13 cellular contexts compared by ENCODE assay signal in the genomic region with DNA sequence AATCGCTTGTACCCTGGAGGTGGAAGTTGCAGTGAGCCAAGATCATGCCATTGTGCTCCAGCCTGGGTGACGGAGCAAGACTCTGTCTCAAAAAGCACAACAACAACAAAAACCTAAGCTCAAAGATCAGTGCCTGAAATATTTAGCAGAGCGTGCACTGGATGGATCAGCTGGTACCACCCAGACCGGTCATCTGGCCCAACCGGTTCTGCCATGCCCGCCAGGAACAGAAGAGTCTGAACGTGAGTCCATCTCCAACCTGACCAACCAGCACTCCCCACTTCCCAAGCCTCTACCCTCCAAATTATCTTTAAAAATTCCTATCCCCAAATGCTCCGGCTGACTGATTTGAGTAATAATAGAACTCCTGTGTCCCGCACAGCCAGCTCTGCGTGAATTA. TPM values are rescaled to one million over a fixed set of nuclear protein-coding genes. Genes with fewer than 3 reads are reported as not detected.
DNase-seq lines count a peak whose midpoint lies in the region; ATAC-seq and TF ChIP-seq lines count a peak whose summit lies in the region.
"Had no signal": no experiment of that assay in that cellular context is flagged by ENCODE, and none has a peak within 500 bp of the region (broad histone marks: within the 10 kb centered on the region; RNA-seq: fewer than 3 reads in every experiment).

No MANE protein-coding gene starts in this region.

- POLR2A ChIA-PET in CD4-positive, alpha-beta memory T cell (lab: Charles Lee; ENCODE audit: partially characterized antibody): interaction anchor here (0.9 to 3.4 kb wide), 6 partner anchors 11 to 115 kb away, joined by 6 to 23 read pairs (median 18); a partner anchor contains a TSS

- H3K4me3 ChIP-seq in CD4-positive, alpha-beta memory T cell (ENCODE audit: low read length in 2 of 2): no peak overlapping the region
- H3K4me3 ChIP-seq in OCI-LY3 (ENCODE audit: low read length): 0 out of 2 replicates have a peak overlapping the region, but pooled peaks have one; percentile 9
- H3K4me3 ChIP-seq in prostate gland: no peak overlapping the region

- peaks cover 0 to 7% of the 10 kb centered on the region in 2 donors for H3K36me3 Mint-ChIP-seq in CD4-positive, alpha-beta memory T cell
- H3K36me3 Mint-ChIP-seq in effector memory CD8-positive, alpha-beta T cell (ENCODE audit: insufficient read depth): peaks cover 14% of the 10 kb centered on the region

- intact Hi-C loops in CD4-positive, alpha-beta memory T cell (cut with micrococcal nuclease): loop anchor here (5.0 kb wide), 1 partner anchor 115 kb away; no protein-coding TSS in a partner anchor
- intact Hi-C loops in prostate gland (cut with DNase I): loop anchor here (5.0 kb wide), 1 partner anchor 115 kb away; a partner anchor contains a TSS

- H3K27ac ChIP-seq in CD4-positive, alpha-beta memory T cell (ENCODE audit: low read depth, low read length): peak overlapping the region; percentile 85
- H3K27ac ChIP-seq in OCI-LY3 (ENCODE audit: low read length) (0 out of 2 replicates have a peak overlapping the region, but pooled peaks have one; percentile 90), prostate gland (peak overlapping the region; percentile 93 to 95)

- no peaks in the 10 kb centered on the region for H4K20me1 ChIP-seq in OCI-LY3 (ENCODE audit: insufficient read depth, low read length)

- 74% methylated on average over 10 of the region's 10 CpGs for WGBS in prostate gland

- H3K27me3 Mint-ChIP-seq in CD4-positive, alpha-beta memory T cell: peaks cover 0 to 3% of the 10 kb centered on the region in 2 donors
- H3K27me3 Mint-ChIP-seq in effector memory CD8-positive, alpha-beta T cell: no peaks in the 10 kb centered on the region

- no peak overlapping the region for H2AFZ ChIP-seq in OCI-LY3 (ENCODE audit: low read depth, low read length)

- no peaks in the 10 kb centered on the region for H3K36me3 ChIP-seq in CD4-positive, alpha-beta memory T cell (ENCODE audit: insufficient read depth, low read length)
- H3K36me3 ChIP-seq in OCI-LY3 (replicated peaks; ENCODE audit: low read depth, low read length): peaks cover 4% of the 10 kb centered on the region
- no peaks in the 10 kb centered on the region for H3K36me3 ChIP-seq in prostate gland

- no peak for TF ChIP-seq CTCF in OCI-LY3 (IDR thresholded peaks at IDR 0.05; ENCODE audit: low read depth, low read length)
- TF ChIP-seq CTCF in prostate gland (IDR thresholded peaks at IDR 0.05): no peak

- ATAC-seq in effector memory CD8-positive, alpha-beta T cell (replicated peaks): no peak

- peaks cover 5 to 24% (median 12%) of the 10 kb centered on the region in 4 donors for H3K4me1 Mint-ChIP-seq in CD4-positive, alpha-beta memory T cell
- peaks cover 10 to 17% of the 10 kb centered on the region in 2 donors for H3K4me1 Mint-ChIP-seq in effector memory CD8-positive, alpha-beta T cell (ENCODE audit: low read depth in 2 of 2)

- no peaks in the 10 kb centered on the region for H3K27me3 ChIP-seq in CD4-positive, alpha-beta memory T cell (ENCODE audit: insufficient read depth, low read length)
- H3K27me3 ChIP-seq in OCI-LY3 (ENCODE audit: low read depth, low read length) (no peaks in the 10 kb centered on the region), prostate gland (replicated peaks; ENCODE audit: insufficient read depth) (no peaks in the 10 kb centered on the region)

- CTCF ChIA-PET in CD4-positive, alpha-beta memory T cell (lab: Charles Lee; ENCODE audit: partially characterized antibody): no interaction called here

- no peak overlapping the region for H3K4me2 ChIP-seq in OCI-LY3 (ENCODE audit: low read length)

- H3K27ac Mint-ChIP-seq in CD4-positive, alpha-beta memory T cell: peak overlapping the region; percentile 77 to 100 (median 84)
- H3K27ac Mint-ChIP-seq in effector memory CD8-positive, alpha-beta T cell: peak overlapping the region; percentile 94 to 98

- no peak overlapping the region for H3K9ac ChIP-seq in OCI-LY3 (ENCODE audit: low read length)

- no peak for DNase-seq in CD4-positive, alpha-beta memory T cell
- DNase-seq in effector memory CD8-positive, alpha-beta T cell: no peak
- DNase-seq in prostate gland (ENCODE audit: low spot score) (peak; percentile 62), NCI-H226 (no peak), GM19238 (ENCODE audit: insufficient read length, low spot score) (no peak), NCI-H524 treated with DMSO at 0.1 percent for 48 hours (lab: John Stamatoyannopoulos, UW) (no peak), anterior cingulate cortex (lab: John Stamatoyannopoulos, UW) (no peak)
- DNase-seq: DMS 273 treated with DMSO at 0.1 percent for 48 hours, left ventricle myocardium inferior had no signal

- peaks cover 30% of the 10 kb centered on the region for H3K79me2 ChIP-seq in OCI-LY3 (ENCODE audit: low read length)

- no peaks in the 10 kb centered on the region for H3K9me3 Mint-ChIP-seq in CD4-positive, alpha-beta memory T cell
- H3K9me3 Mint-ChIP-seq in effector memory CD8-positive, alpha-beta T cell: no peaks in the 10 kb centered on the region

- no peak for TF ChIP-seq POLR2A in prostate gland (IDR thresholded peaks at IDR 0.05)

- no peaks in the 10 kb centered on the region for H3K9me3 ChIP-seq in CD4-positive, alpha-beta memory T cell (ENCODE audit: control insufficient read depth in 1 of 2, low read length in 2 of 2)
- H3K9me3 ChIP-seq in OCI-LY3 (ENCODE audit: insufficient read depth, low read length) (peaks cover 6% of the 10 kb centered on the region; the same call in 1 of the 2 replicates), prostate gland (no peaks in the 10 kb centered on the region)
- H3K9me3 ChIP-seq: left ventricle myocardium inferior had no signal

- peaks cover 12% of the 10 kb centered on the region for H3K4me1 ChIP-seq in CD4-positive, alpha-beta memory T cell (ENCODE audit: insufficient read depth, low read length)
- H3K4me1 ChIP-seq in OCI-LY3 (ENCODE audit: low read length) (peaks cover 3% of the 10 kb centered on the region; the same call in 1 of the 2 replicates), prostate gland (replicated peaks) (peaks cover 8% of the 10 kb centered on the region)

- peak overlapping the region in 7 of 8 donors; percentile 15 to 67 (median 36) for H3K4me3 Mint-ChIP-seq in CD4-positive, alpha-beta memory T cell
- H3K4me3 Mint-ChIP-seq in effector memory CD8-positive, alpha-beta T cell: peak overlapping the region in 1 of 2 donors; percentile 27

RNA-seq across cellular contexts. Expression of a gene that starts 1.5 kb away (rescaled TPM):
- total RNA-seq in CD4-positive, alpha-beta memory T cell: 1 to 10 TPM; 7.8 to 9.2 TPM
- polyA plus RNA-seq in CD4-positive, alpha-beta memory T cell: 10 to 100 TPM; 33.2 to 44.1 TPM
- 10 to 100 TPM; 12.3 to 24.0 TPM for total RNA-seq in prostate gland

RNA-seq across cellular contexts. Expression of a gene that starts 7.6 kb away (rescaled TPM):
- total RNA-seq in CD4-positive, alpha-beta memory T cell: 100 to 1,000 TPM; 110 to 122 TPM
- polyA plus RNA-seq in CD4-positive, alpha-beta memory T cell: 1 to 10 TPM; 1.3 to 9.1 TPM
- 10 to 100 TPM; 32.6 to 96.7 TPM for total RNA-seq in prostate gland

RNA-seq across cellular contexts. Expression of a gene that starts 8.8 kb away (rescaled TPM):
- total RNA-seq in CD4-positive, alpha-beta memory T cell: under 1 TPM; 0.49 to 0.50 TPM
- polyA plus RNA-seq in CD4-positive, alpha-beta memory T cell: not detected
- total RNA-seq in prostate gland: 10 to 100 TPM; 26.0 to 45.2 TPM
- total RNA-seq: left ventricle myocardium inferior; posterior vena cava; T-helper 2 cell treated with Interferon-gamma antibody and Interleukin-4, amounts not matched to agents 100 ng/mL and 5 ng/mL, for 36 hours; urinary bladder had no signal
- polyA plus RNA-seq: urinary bladder had no signal

RNA-seq across cellular contexts. Expression of a gene that starts 22.3 kb away (rescaled TPM):
- 10 to 100 TPM; 12.1 to 14.7 TPM for total RNA-seq in CD4-positive, alpha-beta memory T cell
- under 1 TPM in 1 of 2 donors, not detected in 1; 0.13 TPM for polyA plus RNA-seq in CD4-positive, alpha-beta memory T cell
- total RNA-seq in prostate gland: 1 to 10 TPM in 1 of 2 donors, not detected in 1; 5.7 TPM

RNA-seq across cellular contexts. Expression of a gene that starts 52.8 kb away (rescaled TPM):
- total RNA-seq in CD4-positive, alpha-beta memory T cell: 100 to 1,000 TPM; 105 to 111 TPM
- 10 to 100 TPM; 18.1 to 29.6 TPM for polyA plus RNA-seq in CD4-positive, alpha-beta memory T cell
- total RNA-seq in prostate gland: 100 to 1,000 TPM in 1 of 2 donors, 10 to 100 TPM in 1; 51.9 to 108 TPM

Comparison
In these comparisons a context has a peak if more than half of its experiments do, and no peak if none do; other contexts are left out.
1. RNA of a gene that starts 8.8 kb away (total RNA-seq): 26.0 to 45.2 TPM in prostate gland; 0.49 to 0.50 TPM in CD4-positive, alpha-beta memory T cell; every median in the first group is over 10 times any median in the second.
2. Peak in every context shown above with its lines, with median percentiles within 50 percentile points of each other: H3K27ac ChIP-seq.